Comparison of ENCODE assay signal across 8 cellular contexts in the genomic region with DNA sequence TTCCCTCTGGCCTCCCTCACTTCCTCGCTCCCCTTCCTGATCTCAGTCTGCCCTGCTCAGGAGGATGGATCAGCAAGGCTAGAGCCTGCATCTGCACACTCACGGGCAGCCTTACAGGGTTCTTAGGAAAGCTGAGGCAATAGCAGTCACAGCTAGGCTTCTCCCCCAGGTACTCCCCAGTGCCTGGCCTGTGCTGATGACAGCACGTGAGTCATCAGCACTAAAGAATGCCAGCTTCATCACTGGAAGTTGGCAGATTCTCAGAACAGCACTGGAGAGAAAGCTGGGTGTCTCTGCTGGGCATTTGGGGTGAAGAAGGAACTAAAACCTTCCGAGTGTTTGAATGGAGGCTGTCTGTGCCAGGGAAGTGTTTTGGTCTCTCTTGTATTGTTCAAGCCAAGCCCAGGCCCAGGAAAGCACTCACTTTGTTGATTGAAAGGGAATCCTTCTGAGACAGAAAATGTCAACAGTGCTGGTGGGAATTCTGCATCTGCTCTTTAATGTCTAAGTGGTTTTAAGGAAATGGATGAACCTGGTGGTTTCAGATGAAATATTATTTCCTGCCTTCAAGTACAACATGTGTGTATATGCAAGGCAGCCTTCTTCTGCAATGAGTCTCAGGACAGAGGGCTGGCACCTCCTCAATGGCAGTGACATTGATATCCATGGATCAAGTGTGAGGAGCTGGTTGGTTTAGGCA.
DNase-seq lines count a peak whose midpoint lies in the region; ATAC-seq and TF ChIP-seq lines count a peak whose summit lies in the region.

No MANE protein-coding gene starts in this region.

- H3K36me3 ChIP-seq in brain microvascular endothelial cell (replicated peaks) (no peaks in the 10 kb centered on the region), mesenchymal stem cell (ENCODE audit: control insufficient read depth in 1 of 2, insufficient read depth in 2 of 2, low read depth in 1 of 2, low read length in 2 of 2) (no peaks in the 10 kb centered on the region)

- H2BK120ac ChIP-seq in mesenchymal stem cell (ENCODE audit: low read depth, low read length): no peak overlapping the region

- no peak overlapping the region for H3K4ac ChIP-seq in mesenchymal stem cell (ENCODE audit: low read depth in 1 of 2, low read length in 2 of 2)

- H3K14ac ChIP-seq in mesenchymal stem cell (ENCODE audit: low read length in 2 of 2): no peak overlapping the region

- no peaks in the 10 kb centered on the region for H3K27me3 ChIP-seq in brain microvascular endothelial cell (replicated peaks)
- no peaks in the 10 kb centered on the region for H3K27me3 ChIP-seq in mesenchymal stem cell (ENCODE audit: control insufficient read depth in 1 of 2, insufficient read depth in 1 of 2, low read length in 2 of 2)

- ATAC-seq in HG03280 (IDR thresholded peaks at IDR 0.05; ENCODE audit: unreplicated experiment): no peak

- H3K9ac ChIP-seq in mesenchymal stem cell (ENCODE audit: low read length): no peak overlapping the region

- H3K27ac Mint-ChIP-seq in type B pancreatic cell: no peak overlapping the region

- H3K23ac ChIP-seq in mesenchymal stem cell (ENCODE audit: low read length in 2 of 2): no peak overlapping the region

- H3K4me3 Mint-ChIP-seq in type B pancreatic cell: no peak overlapping the region

- DNase-seq in DMS53 (lab: John Stamatoyannopoulos, UW) (peak; percentile 77), KG1 (lab: John Stamatoyannopoulos, UW) (peak; percentile 10), brain microvascular endothelial cell (peak; percentile 22), mesenchymal stem cell (peak; percentile 69), type B pancreatic cell (ENCODE audit: extremely low spot score, unreplicated experiment) (no peak)
- no peak for DNase-seq in stimulated activated CD4-positive, alpha-beta T cell treated with anti-CD3 and anti-CD28 coated beads, Interleukin-2, amount 100 ng/mL, for 48 hours
- no peak for DNase-seq in effector CD8-positive, alpha-beta T cell (lab: John Stamatoyannopoulos, UW)

- H2BK15ac ChIP-seq in mesenchymal stem cell (ENCODE audit: low read depth, poor library complexity, severe bottlenecking): peak overlapping the region; percentile 6

- H3K4me1 ChIP-seq in mesenchymal stem cell (ENCODE audit: control insufficient read depth, insufficient read depth, low read depth, low read length): peaks cover 12% of the 10 kb centered on the region

- in situ Hi-C loops in brain microvascular endothelial cell (cut with HindIII; ENCODE audit: low pct_ligation_motif_present, low sequenced_read_pairs): no loop called here

- no peak overlapping the region for H2BK5ac ChIP-seq in mesenchymal stem cell (ENCODE audit: low read depth, low read length, poor library complexity, severe bottlenecking)

- H3K9me3 Mint-ChIP-seq in type B pancreatic cell: no peaks in the 10 kb centered on the region

- no peak overlapping the region for H3K4me2 ChIP-seq in mesenchymal stem cell (ENCODE audit: low read length, poor library complexity, severe bottlenecking)

- H3K27ac ChIP-seq in brain microvascular endothelial cell (no peak overlapping the region), mesenchymal stem cell (ENCODE audit: low read length, poor library complexity, severe bottlenecking) (no peak overlapping the region)

- H3K4me1 Mint-ChIP-seq in type B pancreatic cell (ENCODE audit: unreplicated experiment): peaks cover 22% of the 10 kb centered on the region

- no peaks in the 10 kb centered on the region for H3K9me3 ChIP-seq in mesenchymal stem cell (ENCODE audit: control insufficient read depth, low read length)

- H3K4me3 ChIP-seq in brain microvascular endothelial cell (ENCODE audit: low read depth, low read length): no peak overlapping the region
- no peak overlapping the region for H3K4me3 ChIP-seq in mesenchymal stem cell (ENCODE audit: insufficient read depth in 1 of 2, low read depth in 1 of 2, low read length in 2 of 2)

- H3K18ac ChIP-seq in mesenchymal stem cell (ENCODE audit: low read depth in 1 of 2, low read length in 2 of 2): peak overlapping the region in 1 of 2 experiments; percentile 6

- H4K8ac ChIP-seq in mesenchymal stem cell (ENCODE audit: low read length): peak overlapping the region; percentile 89

- H2AK5ac ChIP-seq in mesenchymal stem cell (ENCODE audit: low read length, severe bottlenecking): no peak overlapping the region

- H3K79me1 ChIP-seq in mesenchymal stem cell (replicated peaks; ENCODE audit: low read length, poor library complexity, severe bottlenecking): no peaks in the 10 kb centered on the region

- H3K36me3 Mint-ChIP-seq in type B pancreatic cell: no peaks in the 10 kb centered on the region

- H4K91ac ChIP-seq in mesenchymal stem cell (ENCODE audit: low read length): no peak overlapping the region

- WGBS in mesenchymal stem cell: 38% methylated on average over 4 of the region's 4 CpGs

- TF ChIP-seq CTCF in brain microvascular endothelial cell (IDR thresholded peaks at IDR 0.05; ENCODE audit: low read depth, low read length, missing control alignments): no peak
- no peak for TF ChIP-seq CTCF in type B pancreatic cell (conservative IDR thresholded peaks at IDR 0.05)

- no peak overlapping the region for H2BK12ac ChIP-seq in mesenchymal stem cell (ENCODE audit: low read length in 2 of 2)

- no peaks in the 10 kb centered on the region for H3K27me3 Mint-ChIP-seq in type B pancreatic cell

- H2AFZ ChIP-seq in mesenchymal stem cell (ENCODE audit: low read depth, low read length): no peak overlapping the region

Comparison
In these comparisons a context has a peak if more than half of its experiments do, and no peak if none do; other contexts are left out.
1. DNase-seq: peak in DMS53 (single experiment), KG1 (single experiment), brain microvascular endothelial cell (single experiment) and mesenchymal stem cell (single experiment); none in type B pancreatic cell (single experiment), stimulated activated CD4-positive, alpha-beta T cell treated with anti-CD3 and anti-CD28 coated beads, Interleukin-2, amount 100 ng/mL, for 48 hours (0 of 2) and effector CD8-positive, alpha-beta T cell (single experiment).